In genomic region chr3:50568947-50569749, GRCh38 we compare ENCODE assay signal across 8 cellular contexts.
DNase-seq lines count a peak whose midpoint lies in the region; ATAC-seq, FAIRE-seq and TF ChIP-seq lines count a peak whose summit lies in the region.

Gene HEMK1 (plus strand): TSS chr3:50569522. CDS start chr3:50571105, 1,583 bp downstream.

- TF ChIP-seq POLR2A in GM19193 (IDR thresholded peaks at IDR 0.05; ENCODE audit: extremely low read depth, insufficient read depth, insufficient read length), result peak; percentile 76

- FAIRE-seq in colon (lab: Jason Lieb, UNC), result peak; percentile 49

- DNase-seq in Ammon's horn (ENCODE audit: low spot score) (peak; percentile 94), NCI-H524 treated with DMSO at 0.1 percent for 48 hours (lab: John Stamatoyannopoulos, UW) (peak; percentile 57), kidney tubule cell (ENCODE audit: low spot score) (peak; percentile 95)
- DNase-seq in activated CD4-positive, alpha-beta T cell treated with anti-CD3 and anti-CD28 coated beads for 48 hours, result peak; percentile 98
- peak; percentile 89 to 97 (median 92) for DNase-seq in stimulated activated CD4-positive, alpha-beta T cell treated with anti-CD3 and anti-CD28 coated beads, Interleukin-1b, Interleukin-23, amount 100 ng/mL, for 24 hours (ENCODE audit: low read depth in 4 of 4, low spot score in 1 of 4)

- ATAC-seq in HG03439 (IDR thresholded peaks at IDR 0.05; ENCODE audit: unreplicated experiment), result peak; percentile 71

Comparison
In these comparisons a context has a peak if more than half of its experiments do, and no peak if none do; other contexts are left out.
1. Peak in every context shown above with its lines: DNase-seq and ATAC-seq.